29 cellular contexts compared by ENCODE assay signal in the genomic region with DNA sequence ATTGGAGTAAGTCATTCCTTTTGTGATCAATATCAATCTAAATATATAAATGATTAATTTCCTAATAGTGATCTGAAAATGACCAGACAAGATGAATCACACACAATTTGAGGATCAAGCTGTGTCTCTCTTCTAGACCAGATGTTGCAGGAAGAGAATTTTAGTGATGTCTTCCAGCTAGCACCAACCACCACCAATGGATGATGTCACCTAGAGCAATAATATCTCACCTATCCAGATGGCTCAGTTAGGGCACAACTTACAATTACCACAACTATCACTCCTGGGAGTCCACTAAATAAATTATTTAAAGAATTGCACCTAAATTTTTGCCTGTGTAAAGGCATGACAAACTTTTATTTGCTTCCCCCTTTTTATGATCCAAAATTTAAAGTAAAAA. TPM values are rescaled to one million over a fixed set of nuclear protein-coding genes. Genes with fewer than 3 reads are reported as not detected.
"Had no signal": no experiment of that assay in that cellular context is flagged by ENCODE, and none has a peak within 500 bp of the region (broad histone marks: within the 10 kb centered on the region; RNA-seq: fewer than 3 reads in every experiment).

No MANE protein-coding gene starts in this region.

- H3K36me3 ChIP-seq: brain microvascular endothelial cell, heart left ventricle, WERI-Rb-1 had no signal

- H3K27ac ChIP-seq: brain microvascular endothelial cell, coronary artery, dorsolateral prefrontal cortex, heart left ventricle, WERI-Rb-1 had no signal

- H3K4me3 ChIP-seq: coronary artery, dorsolateral prefrontal cortex, heart left ventricle had no signal

- H3K9me3 Mint-ChIP-seq: activated B cell treated with CpG ODN at 0.5 μM for 24 hours; activated CD8-positive, alpha-beta T cell treated with anti-CD3 and anti-CD28 coated beads for 36 hours; activated T-cell treated with anti-CD3 and anti-CD28 coated beads, Interleukin-2, amount 50 U/mL, for 4 hours; activated T-helper 17 cell treated with anti-CD3 and anti-CD28 coated beads, Interleukin-2, amount 50 U/mL, for 72 hours; central memory CD8-positive, alpha-beta T cell; dendritic cell treated with granulocyte-macrophage colony-stimulating factor and Interleukin-4, amounts not matched to agents 40 ng/mL and 50 ng/mL, for 4 days; endodermal cell had no signal

- H3K36me3 Mint-ChIP-seq: activated naive CD8-positive, alpha-beta T cell had no signal

- H3K4me3 Mint-ChIP-seq: activated B cell treated with CpG ODN at 0.5 μM for 24 hours; activated CD8-positive, alpha-beta T cell treated with anti-CD3 and anti-CD28 coated beads for 36 hours; activated naive CD8-positive, alpha-beta T cell; activated T-cell treated with anti-CD3 and anti-CD28 coated beads, Interleukin-2, amount 50 U/mL, for 4 hours; activated T-helper 17 cell treated with anti-CD3 and anti-CD28 coated beads, Interleukin-2, amount 50 U/mL, for 72 hours; central memory CD8-positive, alpha-beta T cell; dendritic cell treated with granulocyte-macrophage colony-stimulating factor and Interleukin-4, amounts not matched to agents 40 ng/mL and 50 ng/mL, for 4 days; endodermal cell had no signal

- DNase-seq: activated B cell treated with CpG ODN at 0.5 μM for 24 hours; activated CD4-positive, alpha-beta T cell treated with anti-CD3 and anti-CD28 coated beads for 48 hours; activated CD4-positive, alpha-beta T cell treated with anti-CD3 and anti-CD28 coated beads, Interleukin-2, amount 50 U/mL, for 1 hour; activated CD4-positive, alpha-beta T cell treated with anti-CD3 and anti-CD28 coated beads, Interleukin-2, amount 50 U/mL, for 48 hours; activated CD8-positive, alpha-beta memory T cell treated with anti-CD3 and anti-CD28 coated beads for 24 hours; activated CD8-positive, alpha-beta T cell treated with anti-CD3 and anti-CD28 coated beads for 36 hours; activated effector memory CD4-positive, alpha-beta T cell treated with Interleukin-2 at 50 U/mL for 16 hours; activated gamma-delta T cell treated with Interleukin-2 at 50 U/mL for 16 hours; activated naive CD4-positive, alpha-beta T cell treated with anti-CD3 and anti-CD28 coated beads, Interleukin-2, amount 50 U/mL, for 16 hours; activated naive CD4-positive, alpha-beta T cell treated with Interleukin-2 at 50 U/mL for 16 hours; activated T-cell treated with anti-CD3 and anti-CD28 coated beads, Interleukin-2, amount 50 U/mL, for 4 hours; amniotic stem cell; anterior cingulate cortex; brain microvascular endothelial cell; dorsolateral prefrontal cortex; effector memory CD4-positive, alpha-beta T cell; endodermal cell; foreskin fibroblast; glutamatergic neuron; heart left ventricle; T-helper 9 cell; WERI-Rb-1 had no signal

- H3K4me1 Mint-ChIP-seq: activated B cell treated with CpG ODN at 0.5 μM for 24 hours; activated T-helper 17 cell treated with anti-CD3 and anti-CD28 coated beads, Interleukin-2, amount 50 U/mL, for 72 hours; central memory CD8-positive, alpha-beta T cell had no signal

- H3K27me3 Mint-ChIP-seq: dendritic cell treated with granulocyte-macrophage colony-stimulating factor and Interleukin-4, amounts not matched to agents 40 ng/mL and 50 ng/mL, for 4 days had no signal

- H3K27ac Mint-ChIP-seq: activated B cell treated with CpG ODN at 0.5 μM for 24 hours; activated CD8-positive, alpha-beta T cell treated with anti-CD3 and anti-CD28 coated beads for 36 hours; activated naive CD8-positive, alpha-beta T cell; activated T-helper 17 cell treated with anti-CD3 and anti-CD28 coated beads, Interleukin-2, amount 50 U/mL, for 72 hours; dendritic cell treated with granulocyte-macrophage colony-stimulating factor and Interleukin-4, amounts not matched to agents 40 ng/mL and 50 ng/mL, for 4 days; endodermal cell had no signal

- H3K4me1 ChIP-seq: heart left ventricle had no signal

- H3K27me3 ChIP-seq: brain microvascular endothelial cell had no signal

RNA-seq across cellular contexts. Expression of gene RELN, which starts 25.2 kb away (rescaled TPM):
- total RNA-seq: activated B cell treated with CpG ODN at 0.5 μM for 24 hours; activated CD8-positive, alpha-beta T cell treated with anti-CD3 and anti-CD28 coated beads for 36 hours; activated T-helper 17 cell treated with anti-CD3 and anti-CD28 coated beads, Interleukin-2, amount 50 U/mL, for 72 hours; bronchial epithelial cell; T-helper 2 cell treated with Interferon-gamma antibody and Interleukin-4, amounts not matched to agents 100 ng/mL and 5 ng/mL, for 36 hours had no signal
